In genomic region chr10:31593124-31593523, GRCh38 we compare ENCODE assay signal across 26 cellular contexts.
"Had no signal": no experiment of that assay in that cellular context is flagged by ENCODE, and none has a peak within 500 bp of the region (broad histone marks: within the 10 kb centered on the region; RNA-seq: fewer than 3 reads in every experiment).

No MANE protein-coding gene starts in this region.

- DNase-seq: activated CD4-positive, alpha-beta T cell treated with anti-CD3 and anti-CD28 coated beads, Interleukin-2, amount 10 ng/mL, durations not matched to agents 24 days and 14 days; activated CD4-positive, alpha-beta T cell treated with anti-CD3 and anti-CD28 coated beads, Interleukin-2, amount 50 U/mL, for 4 hours; activated CD8-positive, alpha-beta T cell treated with anti-CD3 and anti-CD28 coated beads for 36 hours; activated effector memory CD4-positive, alpha-beta T cell treated with anti-CD3 and anti-CD28 coated beads, Interleukin-2, amount 50 U/mL, for 16 hours; activated naive CD4-positive, alpha-beta T cell; activated naive CD4-positive, alpha-beta T cell treated with anti-CD3 and anti-CD28 coated beads, Interleukin-2, amount 50 U/mL, for 16 hours; activated naive CD8-positive, alpha-beta T cell treated with anti-CD3 and anti-CD28 coated beads for 36 hours; activated T-cell treated with anti-CD3 and anti-CD28 coated beads, Interleukin-2, amount 50 U/mL, for 1 hour; activated T-cell treated with anti-CD3 and anti-CD28 coated beads, Interleukin-2, amount 50 U/mL, for 72 hours; amniotic stem cell; aorta; MG63; NCI-H1048; NCI-H1105 treated with DMSO at 0.1 percent for 48 hours; NCI-H1436; NCI-H1694; NCI-H1930; NCI-H345; NCI-H524 treated with DMSO at 0.1 percent for 48 hours; Peyer's patch; RPMI8226; SHP77 treated with DMSO at 0.1 percent for 48 hours; SK-N-SH had no signal

- H3K27ac ChIP-seq: Peyer's patch, SJSA1 had no signal

- H3K36me3 ChIP-seq: MG63, Peyer's patch, SJSA1 had no signal

- H3K4me1 ChIP-seq: Peyer's patch, SJSA1 had no signal

- H3K9ac ChIP-seq: SK-N-SH had no signal

- H3K4me3 ChIP-seq: K562, MG63, Peyer's patch, SJSA1 had no signal

- H3K4me2 ChIP-seq: SK-N-SH had no signal

- H3K27me3 ChIP-seq: MG63, Peyer's patch, SJSA1 had no signal

- ATAC-seq: activated CD8-positive, alpha-beta T cell treated with anti-CD3 and anti-CD28 coated beads for 36 hours; activated T-cell treated with anti-CD3 and anti-CD28 coated beads, Interleukin-2, amount 50 U/mL, for 72 hours; activated T-helper 17 cell treated with anti-CD3 and anti-CD28 coated beads, Interleukin-2, amount 50 U/mL, for 72 hours; K562 had no signal

- H3K9me2 ChIP-seq: SK-N-SH had no signal

- H3K9me3 ChIP-seq: Peyer's patch, SJSA1, SK-N-SH had no signal
